21 cellular contexts compared by ENCODE assay signal in genomic region chr7:151452141-151452571, GRCh38. TPM values are rescaled to one million over a fixed set of nuclear protein-coding genes. Genes with fewer than 3 reads are reported as not detected.
"Had no signal": no experiment of that assay in that cellular context is flagged by ENCODE, and none has a peak within 500 bp of the region (broad histone marks: within the 10 kb centered on the region; RNA-seq: fewer than 3 reads in every experiment).

No MANE protein-coding gene starts in this region.

- H3K27me3 ChIP-seq: pancreas had no signal

- DNase-seq: activated CD4-positive, alpha-beta T cell treated with anti-CD3 and anti-CD28 coated beads for 36 hours; activated CD8-positive, alpha-beta memory T cell treated with anti-CD3 and anti-CD28 coated beads, Interleukin-2, amount 50 U/mL, for 4 hours; activated CD8-positive, alpha-beta T cell treated with anti-CD3 and anti-CD28 coated beads for 36 hours; activated naive CD4-positive, alpha-beta T cell treated with anti-CD3 and anti-CD28 coated beads, Interleukin-2, amount 50 U/mL, for 16 hours; midbrain; stimulated activated CD4-positive, alpha-beta T cell treated with anti-CD3 and anti-CD28 coated beads, Interleukin-15, amount 100 ng/mL, for 24 hours; stimulated activated CD4-positive, alpha-beta T cell treated with anti-CD3 and anti-CD28 coated beads, Interleukin-4, amount 100 ng/mL, for 1 hour; stimulated activated naive CD4-positive, alpha-beta T cell treated with Interleukin-2 at 50 U/mL for 16 hours; trophoblast cell had no signal

- H3K27ac Mint-ChIP-seq: activated CD4-positive, alpha-beta T cell treated with anti-CD3 and anti-CD28 coated beads for 36 hours; activated CD8-positive, alpha-beta T cell treated with anti-CD3 and anti-CD28 coated beads for 36 hours had no signal

- H3K36me3 ChIP-seq: pancreas had no signal

- ATAC-seq: activated CD4-positive, alpha-beta T cell treated with anti-CD3 and anti-CD28 coated beads for 36 hours; activated CD8-positive, alpha-beta T cell treated with anti-CD3 and anti-CD28 coated beads for 36 hours; pancreas had no signal

- H3K27ac ChIP-seq: epithelial cell of prostate, pancreas, VCaP had no signal

- H3K4me1 ChIP-seq: pancreas had no signal

- H3K4me3 Mint-ChIP-seq: activated CD4-positive, alpha-beta T cell treated with anti-CD3 and anti-CD28 coated beads for 36 hours; activated CD8-positive, alpha-beta T cell treated with anti-CD3 and anti-CD28 coated beads for 36 hours had no signal

- H3K4me3 ChIP-seq: pancreas had no signal

- H3K9me3 Mint-ChIP-seq: activated CD8-positive, alpha-beta T cell treated with anti-CD3 and anti-CD28 coated beads for 36 hours had no signal

- FAIRE-seq: astrocyte, bronchial epithelial cell, frontal cortex, pancreas had no signal

- H3K9me3 ChIP-seq: pancreas had no signal

RNA-seq across cellular contexts. Expression of gene CRYGN, which starts 12.2 kb away (rescaled TPM):
- total RNA-seq: astrocyte; bronchial epithelial cell; dermis microvascular lymphatic vessel endothelial cell; lung microvascular endothelial cell; skeletal muscle tissue; T-helper 1 cell treated with Interleukin-12 subunit alpha and Interleukin-12 subunit beta and Interleukin-4 antibody, amounts not matched to agents 30 ng/mL and 1 ng/mL, for 36 hours had no signal

RNA-seq across cellular contexts. Expression of gene WDR86, which starts 42.3 kb away (rescaled TPM):
- total RNA-seq: activated CD4-positive, alpha-beta T cell treated with anti-CD3 and anti-CD28 coated beads for 36 hours; dermis microvascular lymphatic vessel endothelial cell; lung microvascular endothelial cell; myocyte; T-helper 1 cell treated with Interleukin-12 subunit alpha and Interleukin-12 subunit beta and Interleukin-4 antibody, amounts not matched to agents 30 ng/mL and 1 ng/mL, for 36 hours had no signal
- polyA plus RNA-seq: fibroblast of lung had no signal
